Comparison of ENCODE assay signal across 22 cellular contexts in the genomic region with DNA sequence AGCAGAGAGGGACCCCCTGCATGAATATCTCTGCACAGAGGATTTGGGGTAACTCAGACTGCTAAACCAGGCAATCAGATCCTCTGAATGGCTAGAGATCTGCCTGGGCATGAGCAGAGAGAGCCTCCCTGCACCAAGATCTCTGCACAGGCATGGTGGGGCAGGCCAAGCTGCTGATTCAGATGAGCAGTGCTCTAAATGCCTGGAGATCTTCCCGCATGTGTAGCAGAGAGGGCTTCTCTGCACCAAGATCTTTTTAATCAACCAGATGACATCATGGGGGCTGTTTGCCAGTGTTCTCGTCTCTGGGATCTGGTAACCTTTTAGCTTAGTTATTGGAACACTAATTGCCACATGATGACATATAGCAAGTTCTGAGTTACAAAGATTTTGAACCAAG.
"Had no signal": no experiment of that assay in that cellular context is flagged by ENCODE, and none has a peak within 500 bp of the region (broad histone marks: within the 10 kb centered on the region; RNA-seq: fewer than 3 reads in every experiment).

No MANE protein-coding gene starts in this region.

- DNase-seq: activated CD4-positive, alpha-beta memory T cell treated with anti-CD3 and anti-CD28 coated beads for 36 hours; activated CD4-positive, alpha-beta T cell treated with anti-CD3 and anti-CD28 coated beads, Interleukin-2, amount 10 ng/mL, durations not matched to agents 7 days and 5 days; activated CD4-positive, CD25-positive, alpha-beta regulatory T cell; activated CD8-positive, alpha-beta memory T cell treated with anti-CD3 and anti-CD28 coated beads for 24 hours; activated gamma-delta T cell treated with Interleukin-2 at 50 U/mL for 16 hours; activated naive CD4-positive, alpha-beta T cell treated with anti-CD3 and anti-CD28 coated beads, Interleukin-2, amount 10 ng/mL, durations not matched to agents 7 days and 5 days; activated naive CD8-positive, alpha-beta T cell treated with anti-CD3 and anti-CD28 coated beads for 36 hours; activated T-cell treated with anti-CD3 and anti-CD28 coated beads for 4 hours; activated T-cell treated with anti-CD3 and anti-CD28 coated beads, Interleukin-2, amount 50 U/mL, for 72 hours; brain microvascular endothelial cell; caudate nucleus; MM.1S; NCI-H1105; NCI-H1436; NCI-H1694 treated with DMSO at 0.1 percent for 48 hours; NCI-H2081; NCI-H510A treated with DMSO at 0.1 percent for 48 hours; NCI-H69; SK-N-SH; T-helper 1 cell had no signal

- H3K9ac ChIP-seq: SK-N-SH had no signal

- H3K36me3 Mint-ChIP-seq: activated CD4-positive, alpha-beta memory T cell treated with anti-CD3 and anti-CD28 coated beads for 36 hours; activated naive CD4-positive, alpha-beta T cell treated with anti-CD3 and anti-CD28 coated beads, Interleukin-2, amount 10 ng/mL, durations not matched to agents 7 days and 5 days; activated naive CD8-positive, alpha-beta T cell treated with anti-CD3 and anti-CD28 coated beads for 36 hours had no signal

- H3K4me2 ChIP-seq: SK-N-SH had no signal

- H3K9me3 ChIP-seq: SK-N-SH had no signal

- H3K9me3 Mint-ChIP-seq: activated CD4-positive, alpha-beta T cell treated with anti-CD3 and anti-CD28 coated beads, Interleukin-2, amount 10 ng/mL, durations not matched to agents 7 days and 5 days had no signal

- H3K27ac Mint-ChIP-seq: activated CD4-positive, alpha-beta memory T cell treated with anti-CD3 and anti-CD28 coated beads for 36 hours; activated CD4-positive, alpha-beta T cell treated with anti-CD3 and anti-CD28 coated beads, Interleukin-2, amount 10 ng/mL, durations not matched to agents 7 days and 5 days; activated naive CD4-positive, alpha-beta T cell treated with anti-CD3 and anti-CD28 coated beads, Interleukin-2, amount 10 ng/mL, durations not matched to agents 7 days and 5 days; activated naive CD8-positive, alpha-beta T cell treated with anti-CD3 and anti-CD28 coated beads for 36 hours; activated T-cell treated with anti-CD3 and anti-CD28 coated beads, Interleukin-2, amount 50 U/mL, for 72 hours; activated T-helper 2 cell treated with anti-CD3 and anti-CD28 coated beads, Interferon-gamma antibody, Interleukin-2, Interleukin-4, amounts not matched to agents 10 μg/mL and 5 μg/mL and 100 μg/mL, durations not matched to agents 14 hours and 24 hours and 36 hours had no signal

- H3K27me3 ChIP-seq: brain microvascular endothelial cell had no signal

- H3K27ac ChIP-seq: brain microvascular endothelial cell, VCaP had no signal

- H3K27me3 Mint-ChIP-seq: activated CD4-positive, alpha-beta memory T cell treated with anti-CD3 and anti-CD28 coated beads for 36 hours; activated CD4-positive, alpha-beta T cell treated with anti-CD3 and anti-CD28 coated beads, Interleukin-2, amount 10 ng/mL, durations not matched to agents 7 days and 5 days; activated naive CD4-positive, alpha-beta T cell treated with anti-CD3 and anti-CD28 coated beads, Interleukin-2, amount 10 ng/mL, durations not matched to agents 7 days and 5 days; activated naive CD8-positive, alpha-beta T cell treated with anti-CD3 and anti-CD28 coated beads for 36 hours had no signal

- H3K4me3 Mint-ChIP-seq: activated CD4-positive, alpha-beta memory T cell treated with anti-CD3 and anti-CD28 coated beads for 36 hours; activated CD4-positive, alpha-beta T cell treated with anti-CD3 and anti-CD28 coated beads, Interleukin-2, amount 10 ng/mL, durations not matched to agents 7 days and 5 days; activated naive CD4-positive, alpha-beta T cell treated with anti-CD3 and anti-CD28 coated beads, Interleukin-2, amount 10 ng/mL, durations not matched to agents 7 days and 5 days; activated naive CD8-positive, alpha-beta T cell treated with anti-CD3 and anti-CD28 coated beads for 36 hours; activated T-cell treated with anti-CD3 and anti-CD28 coated beads, Interleukin-2, amount 50 U/mL, for 72 hours had no signal

- H3K36me3 ChIP-seq: brain microvascular endothelial cell had no signal

- H3K4me1 Mint-ChIP-seq: activated CD4-positive, alpha-beta T cell treated with anti-CD3 and anti-CD28 coated beads, Interleukin-2, amount 10 ng/mL, durations not matched to agents 7 days and 5 days; activated naive CD4-positive, alpha-beta T cell treated with anti-CD3 and anti-CD28 coated beads, Interleukin-2, amount 10 ng/mL, durations not matched to agents 7 days and 5 days; activated naive CD8-positive, alpha-beta T cell treated with anti-CD3 and anti-CD28 coated beads for 36 hours had no signal
